8 cellular contexts compared by ENCODE assay signal in genomic region chr18:47150029-47150823, GRCh38. TPM values are rescaled to one million over a fixed set of nuclear protein-coding genes. Genes with fewer than 3 reads are reported as not detected.
DNase-seq lines count a peak whose midpoint lies in the region; ATAC-seq, FAIRE-seq and TF ChIP-seq lines count a peak whose summit lies in the region.

HDHD2 (minus strand) TSS chr18:47150500; CDS start chr18:47136439, 14,061 bp downstream.

- peak; percentile 94 for ATAC-seq in GM21390 (IDR thresholded peaks at IDR 0.05; ENCODE audit: unreplicated experiment)
- ATAC-seq in PC-3 = peak; percentile 91

- H3K4me2 ChIP-seq in PC-3 (ENCODE audit: low read length) = peak within 1 kb of the TSS; percentile 96

- intact Hi-C loops in PC-3 (cut with micrococcal nuclease) = loop anchor here (1.0 kb wide), 2 partner anchors 26 to 54 kb away; partner anchors contain the start of gene IER3IP1

- TSS peak; percentile 65 for BruUV-seq in PC-3 (replicated peaks; lab: Mats Ljungman, UMichigan)

- H3K9me2 ChIP-seq in PC-3 (replicated peaks; ENCODE audit: low read length) = no peaks in the 10 kb centered on the region

- DNase-seq in D721Med (ENCODE audit: insufficient read length, low spot score) (peak; percentile 81), PC-3 (peak; percentile 58), activated T-cell treated with anti-CD3 and anti-CD28 coated beads for 48 hours (ENCODE audit: low read depth) (peak; percentile 83), epithelial cell of proximal tubule (ENCODE audit: low read depth) (no peak)
- peak; percentile 90 for DNase-seq in stimulated activated CD8-positive, alpha-beta memory T cell treated with anti-CD3 and anti-CD28 coated beads, Interleukin-4, amount 100 ng/mL, for 48 hours

- POLR2A ChIA-PET in PC-3 (lab: Charles Lee; ENCODE audit: unreplicated experiment) = interaction anchor here (0.6 kb wide), 1 partner anchor 1052 kb away, joined by 3 read pairs; the partner anchor contains the start of gene ATP5F1A

- CTCF ChIA-PET in PC-3 (lab: Charles Lee) = no interaction called here

- H3K4me3 ChIP-seq in HUES48 (ENCODE audit: low read depth, low read length) (peak within 1 kb of the TSS; percentile 95), PC-3 (ENCODE audit: low read length) (peak within 1 kb of the TSS; percentile 79), epithelial cell of proximal tubule (ENCODE audit: low read depth, low read length) (peak within 1 kb of the TSS; percentile 89), mucosa of rectum (ENCODE audit: low read length in 2 of 2) (peak within 1 kb of the TSS; percentile 90 to 98)

- no peaks in the 10 kb centered on the region for H3F3A ChIP-seq in PC-3 (ENCODE audit: low read length, unreplicated experiment)

- peaks cover 15% of the 10 kb centered on the region for H3K36me3 ChIP-seq in HUES48 (ENCODE audit: control insufficient read depth, insufficient read depth, low read length)
- H3K36me3 ChIP-seq in PC-3 (ENCODE audit: low read depth, low read length) = no peaks in the 10 kb centered on the region
- peaks cover 9 to 12% of the 10 kb centered on the region in 2 donors for H3K36me3 ChIP-seq in mucosa of rectum (ENCODE audit: control insufficient read depth in 2 of 2, insufficient read depth in 2 of 2, low read length in 2 of 2)

- H3K9ac ChIP-seq in HUES48 (ENCODE audit: low read depth, low read length) (peak within 1 kb of the TSS; percentile 80), PC-3 (ENCODE audit: low read length) (peak within 1 kb of the TSS; percentile 88), mucosa of rectum (ENCODE audit: low read depth in 1 of 2, low read length in 2 of 2) (peak within 1 kb of the TSS; percentile 84 to 94)

- peaks cover 25% of the 10 kb centered on the region for H3K79me2 ChIP-seq in PC-3 (ENCODE audit: low read length)

- FAIRE-seq in D721Med (lab: Jason Lieb, UNC) = no peak

- no peaks in the 10 kb centered on the region for H3K9me3 ChIP-seq in HUES48 (ENCODE audit: control insufficient read depth, insufficient read depth, low read length)
- no peaks in the 10 kb centered on the region for H3K9me3 ChIP-seq in PC-3 (ENCODE audit: low read length)
- no peaks in the 10 kb centered on the region for H3K9me3 ChIP-seq in mucosa of rectum (ENCODE audit: control insufficient read depth in 2 of 2, low read length in 2 of 2)

- H3K27me3 ChIP-seq in HUES48 (ENCODE audit: control insufficient read depth, insufficient read depth, low read length) = no peaks in the 10 kb centered on the region
- H3K27me3 ChIP-seq in PC-3 (ENCODE audit: low read length) = no peaks in the 10 kb centered on the region
- H3K27me3 ChIP-seq in mucosa of rectum (ENCODE audit: control insufficient read depth in 2 of 2, insufficient read depth in 2 of 2, low read length in 2 of 2) = no peaks in the 10 kb centered on the region

- H2AFZ ChIP-seq in PC-3 (ENCODE audit: low read length) = peak within 1 kb of the TSS; percentile 85

- TF ChIP-seq CTCF in D721Med (IDR thresholded peaks at IDR 0.05; ENCODE audit: insufficient read depth, missing control alignments) (no peak), PC-3 (conservative IDR thresholded peaks at IDR 0.05; ENCODE audit: low read depth, low read length) (no peak), epithelial cell of proximal tubule (conservative IDR thresholded peaks at IDR 0.05; ENCODE audit: low read depth, low read length) (no peak)

- H3K27ac ChIP-seq in HUES48 (ENCODE audit: low read depth, low read length) = peak within 1 kb of the TSS; percentile 90
- peak within 1 kb of the TSS; percentile 59 for H3K27ac ChIP-seq in PC-3 (ENCODE audit: low read length)
- peak within 1 kb of the TSS; percentile 78 to 90 for H3K27ac ChIP-seq in mucosa of rectum (ENCODE audit: low read depth in 2 of 2, low read length in 2 of 2)

- H3K4me1 ChIP-seq in HUES48 (ENCODE audit: control insufficient read depth, insufficient read depth, low read length) = peaks cover 6% of the 10 kb centered on the region
- H3K4me1 ChIP-seq in PC-3 (ENCODE audit: insufficient read depth, low read length) = no peaks in the 10 kb centered on the region
- peaks cover 7 to 14% of the 10 kb centered on the region in 2 donors for H3K4me1 ChIP-seq in mucosa of rectum (ENCODE audit: control insufficient read depth in 2 of 2, insufficient read depth in 2 of 2, low read length in 2 of 2)

- H4K20me1 ChIP-seq in PC-3 (ENCODE audit: low read length) = no peaks in the 10 kb centered on the region

RNA-seq across cellular contexts. Expression of gene HDHD2, which starts in this region (rescaled TPM):
- total RNA-seq in PC-3 (2014; rRNA removed) (6.3 TPM in 2 replicates), epithelial cell of proximal tubule (10.6 and 18.2 TPM in 2 replicates)
